ENCODE assay signal across 14 cellular contexts in the genomic region with DNA sequence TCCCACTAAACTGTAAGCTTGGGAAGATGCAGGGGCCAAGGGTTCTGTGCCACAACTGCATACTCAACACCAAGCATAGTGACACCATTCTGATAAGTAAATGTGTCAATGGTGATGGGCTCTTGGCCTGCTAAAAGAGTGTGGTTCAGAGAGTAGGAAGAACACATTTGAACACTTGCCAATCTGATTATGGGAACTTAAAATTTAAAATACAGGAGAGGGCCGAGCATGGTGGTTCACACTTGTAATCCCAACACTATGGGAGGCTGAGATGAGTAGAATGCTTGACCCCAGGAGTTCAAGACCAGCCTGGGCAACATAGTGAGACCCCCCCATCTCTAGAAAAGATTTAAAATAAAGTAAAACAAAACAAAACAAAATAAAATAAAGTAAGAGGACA.
"Had no signal": no experiment of that assay in that cellular context is flagged by ENCODE, and none has a peak within 500 bp of the region (broad histone marks: within the 10 kb centered on the region; RNA-seq: fewer than 3 reads in every experiment).

No MANE protein-coding gene starts in this region.

- ATAC-seq: esophagus mucosa had no signal

- H3K4me1 ChIP-seq: parathyroid adenoma had no signal

- DNase-seq: activated B cell treated with CpG ODN at 0.5 μM for 24 hours; activated CD4-positive, alpha-beta T cell treated with anti-CD3 and anti-CD28 coated beads, Interleukin-2, amount 50 U/mL, for 1 hour; activated effector memory CD4-positive, alpha-beta T cell treated with Interleukin-2 at 50 U/mL for 16 hours; islet precursor cell; mesendoderm; retina; stimulated activated CD4-positive, alpha-beta T cell treated with anti-CD3 and anti-CD28 coated beads, Interleukin-15, amount 100 ng/mL, for 24 hours; stimulated activated CD4-positive, alpha-beta T cell treated with anti-CD3 and anti-CD28 coated beads, Interleukin-4, amount 100 ng/mL, for 24 hours; SW 1271; T-helper 9 cell had no signal

- H3K27ac Mint-ChIP-seq: activated B cell treated with CpG ODN at 0.5 μM for 24 hours; activated naive CD4-positive, alpha-beta T cell treated with anti-CD3 and anti-CD28 coated beads, Interleukin-2, amount 50 U/mL, for 24 hours had no signal

- H3K36me3 ChIP-seq: left lung had no signal

- H3K4me3 ChIP-seq: left lung had no signal

- H3K9me3 Mint-ChIP-seq: activated B cell treated with CpG ODN at 0.5 μM for 24 hours; activated naive CD4-positive, alpha-beta T cell treated with anti-CD3 and anti-CD28 coated beads, Interleukin-2, amount 50 U/mL, for 24 hours had no signal

- H3K4me3 Mint-ChIP-seq: activated B cell treated with CpG ODN at 0.5 μM for 24 hours; activated naive CD4-positive, alpha-beta T cell treated with anti-CD3 and anti-CD28 coated beads, Interleukin-2, amount 50 U/mL, for 24 hours had no signal

- H3K9me3 ChIP-seq: left lung had no signal

- H3K27me3 Mint-ChIP-seq: activated B cell treated with CpG ODN at 0.5 μM for 24 hours; activated naive CD4-positive, alpha-beta T cell treated with anti-CD3 and anti-CD28 coated beads, Interleukin-2, amount 50 U/mL, for 24 hours had no signal

- H3K27me3 ChIP-seq: left lung had no signal
